In genomic region chr14:96165493-96166474, GRCh38 we compare ENCODE assay signal across 26 cellular contexts. TPM values are rescaled to one million over a fixed set of nuclear protein-coding genes. Genes with fewer than 3 reads are reported as not detected.
A peak's percentile ranks its signal among the peaks of the same experiment; 100 is the strongest.
DNase-seq lines count a peak whose midpoint lies in the region; ATAC-seq and TF ChIP-seq lines count a peak whose summit lies in the region.
"Had no signal": no experiment of that assay in that cellular context is flagged by ENCODE, and none has a peak within 500 bp of the region (broad histone marks: within the 10 kb centered on the region; RNA-seq: fewer than 3 reads in every experiment).

No MANE protein-coding gene starts in this region.

- ATAC-seq in left cardiac atrium = no peak
- ATAC-seq: effector memory CD8-positive, alpha-beta T cell; psoas muscle; stimulated activated effector memory CD8-positive, alpha-beta T cell treated with anti-CD3 and anti-CD28 coated beads, Interleukin-12 subunit alpha, Interleukin-12 subunit beta, amount 100 ng/mL, for 72 hours; WTC11 had no signal

- H3K79me2 ChIP-seq in neural progenitor cell (ENCODE audit: low read depth) = no peaks in the 10 kb centered on the region

- no peak for TF ChIP-seq POLR2A in vagina (IDR thresholded peaks at IDR 0.05)

- H3K36me3 ChIP-seq in right atrium auricular region (no peaks in the 10 kb centered on the region), colonic mucosa (no peaks in the 10 kb centered on the region), neural progenitor cell (no peaks in the 10 kb centered on the region), vagina (no peaks in the 10 kb centered on the region), ascending aorta (no peaks in the 10 kb centered on the region)
- H3K36me3 ChIP-seq: BLaER1, esophagus squamous epithelium, MG63 had no signal

- H3K36me3 Mint-ChIP-seq in neural progenitor cell = no peaks in the 10 kb centered on the region
- H3K36me3 Mint-ChIP-seq: stimulated activated effector memory CD8-positive, alpha-beta T cell treated with anti-CD3 and anti-CD28 coated beads, Interleukin-12 subunit alpha, Interleukin-12 subunit beta, amount 100 ng/mL, for 72 hours; WTC11 had no signal

- H3K27ac ChIP-seq in right atrium auricular region (no peak overlapping the region), colonic mucosa (peak overlapping the region; percentile 71), neural progenitor cell (no peak overlapping the region), vagina (no peak overlapping the region), ascending aorta (no peak overlapping the region)
- H3K27ac ChIP-seq: BLaER1, psoas muscle had no signal

- H3K9ac ChIP-seq in colonic mucosa (ENCODE audit: low read depth in 2 of 2, low read length in 2 of 2) (no peak overlapping the region), neural progenitor cell (no peak overlapping the region)
- H3K9ac ChIP-seq: BLaER1 had no signal

- H3K27me3 ChIP-seq in right atrium auricular region = no peaks in the 10 kb centered on the region
- H3K27me3 ChIP-seq in colonic mucosa = no peaks in the 10 kb centered on the region
- H3K27me3 ChIP-seq in neural progenitor cell = no peaks in the 10 kb centered on the region
- no peaks in the 10 kb centered on the region for H3K27me3 ChIP-seq in vagina
- no peaks in the 10 kb centered on the region for H3K27me3 ChIP-seq in ascending aorta
- H3K27me3 ChIP-seq: BLaER1, MG63 had no signal

- H3F3A ChIP-seq in neural progenitor cell (ENCODE audit: low read depth) = no peaks in the 10 kb centered on the region

- H3K27me3 Mint-ChIP-seq in neural progenitor cell (ENCODE audit: insufficient read depth, low read depth) = peaks cover 7% of the 10 kb centered on the region

- H4K20me1 ChIP-seq in neural progenitor cell (ENCODE audit: low read depth) = no peaks in the 10 kb centered on the region
- H4K20me1 ChIP-seq: BLaER1 had no signal

- H3K9me3 ChIP-seq in right atrium auricular region = no peaks in the 10 kb centered on the region
- H3K9me3 ChIP-seq in colonic mucosa = no peaks in the 10 kb centered on the region
- no peaks in the 10 kb centered on the region for H3K9me3 ChIP-seq in neural progenitor cell (ENCODE audit: low read depth)
- H3K9me3 ChIP-seq in vagina = no peaks in the 10 kb centered on the region
- no peaks in the 10 kb centered on the region for H3K9me3 ChIP-seq in ascending aorta
- H3K9me3 ChIP-seq: BLaER1, esophagus squamous epithelium, MG63, psoas muscle had no signal

- H3K4me3 Mint-ChIP-seq in neural progenitor cell = no peak overlapping the region
- H3K4me3 Mint-ChIP-seq: activated naive CD8-positive, alpha-beta T cell treated with anti-CD3 and anti-CD28 coated beads, Interleukin-2, amount 50 U/mL, for 24 hours; effector memory CD8-positive, alpha-beta T cell; stimulated activated effector memory CD8-positive, alpha-beta T cell treated with anti-CD3 and anti-CD28 coated beads, Interleukin-12 subunit alpha, Interleukin-12 subunit beta, amount 100 ng/mL, for 72 hours; WTC11 had no signal

- TF ChIP-seq CTCF in right atrium auricular region (IDR thresholded peaks at IDR 0.05) (no peak), colonic mucosa (IDR thresholded peaks at IDR 0.05) (no peak), neural progenitor cell (IDR thresholded peaks at IDR 0.05) (no peak), vagina (IDR thresholded peaks at IDR 0.05) (no peak), ascending aorta (IDR thresholded peaks at IDR 0.05) (no peak)

- H3K4me1 ChIP-seq in right atrium auricular region = no peaks in the 10 kb centered on the region
- H3K4me1 ChIP-seq in colonic mucosa = peaks cover 6% of the 10 kb centered on the region
- no peaks in the 10 kb centered on the region for H3K4me1 ChIP-seq in neural progenitor cell
- peaks cover 23% of the 10 kb centered on the region for H3K4me1 ChIP-seq in vagina
- no peaks in the 10 kb centered on the region for H3K4me1 ChIP-seq in ascending aorta
- H3K4me1 ChIP-seq: BLaER1, psoas muscle had no signal

- peak; percentile 47 for DNase-seq in right atrium auricular region (ENCODE audit: low spot score)
- no peak for DNase-seq in left cardiac atrium
- DNase-seq in colonic mucosa = peak; percentile 47
- DNase-seq in neural progenitor cell (ENCODE audit: low spot score) = no peak
- peak; percentile 72 to 79 for DNase-seq in vagina (ENCODE audit: extremely low spot score in 2 of 2)
- no peak for DNase-seq in A172 (ENCODE audit: low spot score)
- no peak for DNase-seq in ascending aorta (ENCODE audit: low spot score in 2 of 2)
- no peak for DNase-seq in NCI-H748 (lab: John Stamatoyannopoulos, UW; ENCODE audit: unreplicated experiment)
- DNase-seq: ACHN; activated CD4-positive, alpha-beta T cell treated with anti-CD3 and anti-CD28 coated beads, Interleukin-2, amount 50 U/mL, for 48 hours; activated gamma-delta T cell; activated naive CD8-positive, alpha-beta T cell treated with anti-CD3 and anti-CD28 coated beads, Interleukin-2, amount 50 U/mL, for 24 hours; activated T-cell treated with anti-CD3 and anti-CD28 coated beads for 4 hours; effector memory CD8-positive, alpha-beta T cell; esophagus squamous epithelium; kidney; MG63; NCI-H1417 treated with DMSO at 0.1 percent for 48 hours; NCI-H2081 treated with DMSO at 0.1 percent for 48 hours; NCI-H446; nucleus accumbens; psoas muscle; T1000 had no signal

- H3K4me1 Mint-ChIP-seq in neural progenitor cell = peaks cover 3% of the 10 kb centered on the region
- H3K4me1 Mint-ChIP-seq: activated naive CD8-positive, alpha-beta T cell treated with anti-CD3 and anti-CD28 coated beads, Interleukin-2, amount 50 U/mL, for 24 hours; stimulated activated effector memory CD8-positive, alpha-beta T cell treated with anti-CD3 and anti-CD28 coated beads, Interleukin-12 subunit alpha, Interleukin-12 subunit beta, amount 100 ng/mL, for 72 hours; WTC11 had no signal

- no peak overlapping the region for H3K27ac Mint-ChIP-seq in neural progenitor cell
- H3K27ac Mint-ChIP-seq: activated naive CD8-positive, alpha-beta T cell treated with anti-CD3 and anti-CD28 coated beads, Interleukin-2, amount 50 U/mL, for 24 hours; effector memory CD8-positive, alpha-beta T cell; stimulated activated effector memory CD8-positive, alpha-beta T cell treated with anti-CD3 and anti-CD28 coated beads, Interleukin-12 subunit alpha, Interleukin-12 subunit beta, amount 100 ng/mL, for 72 hours; WTC11 had no signal

- H2AFZ ChIP-seq in neural progenitor cell (replicated peaks) = peak overlapping the region; percentile 15

- no peak overlapping the region for H3K4me3 ChIP-seq in right atrium auricular region
- no peak overlapping the region for H3K4me3 ChIP-seq in colonic mucosa
- H3K4me3 ChIP-seq in neural progenitor cell = no peak overlapping the region
- no peak overlapping the region for H3K4me3 ChIP-seq in vagina
- no peak overlapping the region for H3K4me3 ChIP-seq in ascending aorta
- H3K4me3 ChIP-seq: BLaER1, esophagus squamous epithelium, MG63, psoas muscle had no signal

- intact Hi-C loops in left cardiac atrium (cut with DNase I) = no loop called here
- intact Hi-C loops in colonic mucosa (cut with DNase I) = no loop called here
- intact Hi-C loops in vagina (cut with DNase I) = no loop called here
- intact Hi-C loops in ascending aorta (cut with DNase I) = no loop called here

- no peak overlapping the region for H3K4me2 ChIP-seq in neural progenitor cell
- H3K4me2 ChIP-seq: BLaER1 had no signal

- no peaks in the 10 kb centered on the region for H3K9me3 Mint-ChIP-seq in neural progenitor cell
- H3K9me3 Mint-ChIP-seq: activated naive CD8-positive, alpha-beta T cell treated with anti-CD3 and anti-CD28 coated beads, Interleukin-2, amount 50 U/mL, for 24 hours; effector memory CD8-positive, alpha-beta T cell; stimulated activated effector memory CD8-positive, alpha-beta T cell treated with anti-CD3 and anti-CD28 coated beads, Interleukin-12 subunit alpha, Interleukin-12 subunit beta, amount 100 ng/mL, for 72 hours; WTC11 had no signal

RNA-seq across cellular contexts. Expression of gene BDKRB2, which starts 38.9 kb away (rescaled TPM):
- total RNA-seq in right atrium auricular region (1 to 10 TPM; 1.7 to 2.9 TPM), left cardiac atrium (1 to 10 TPM; 2.0 to 5.4 TPM), colonic mucosa (10 to 100 TPM; 11.3 to 23.3 TPM), neural progenitor cell (ENCODE audit: low replicate concordance) (0.37 TPM in 2 replicates), vagina (23.3 TPM), ascending aorta (7.9 TPM)
- 0.89 and 0.93 TPM in 2 replicates for total RNA-seq in A172 (2014; rRNA removed; shearing (Covaris generic))

Comparison
In these comparisons a context has a peak if more than half of its experiments do, and no peak if none do; other contexts are left out.
1. DNase-seq: peak in right atrium auricular region (single experiment), colonic mucosa (single experiment) and vagina (2 of 2); none in left cardiac atrium (single experiment), neural progenitor cell (single experiment), A172 (single experiment), ascending aorta (0 of 2) and NCI-H748 (single experiment).